ENCODE assay signal across 14 cellular contexts in genomic region chrX:52346462-52347165, GRCh38. TPM values are rescaled to one million over a fixed set of nuclear protein-coding genes. Genes with fewer than 3 reads are reported as not detected.
A peak's percentile ranks its signal among the peaks of the same experiment; 100 is the strongest.
DNase-seq lines count a peak whose midpoint lies in the region; ATAC-seq and TF ChIP-seq lines count a peak whose summit lies in the region.
"Had no signal": no experiment of that assay in that cellular context is flagged by ENCODE, and none has a peak within 500 bp of the region (broad histone marks: within the 10 kb centered on the region; RNA-seq: fewer than 3 reads in every experiment).

No MANE protein-coding gene starts in this region.

- no peaks in the 10 kb centered on the region for H3K9me3 Mint-ChIP-seq in activated T-cell treated with anti-CD3 and anti-CD28 coated beads, Interleukin-2, amount 50 U/mL, for 24 hours
- H3K9me3 Mint-ChIP-seq in effector memory CD8-positive, alpha-beta T cell: no peaks in the 10 kb centered on the region

- no peaks in the 10 kb centered on the region for H3K36me3 Mint-ChIP-seq in activated T-cell treated with anti-CD3 and anti-CD28 coated beads, Interleukin-2, amount 50 U/mL, for 24 hours (ENCODE audit: low read depth)
- no peaks in the 10 kb centered on the region for H3K36me3 Mint-ChIP-seq in effector memory CD8-positive, alpha-beta T cell (ENCODE audit: insufficient read depth)
- H3K36me3 Mint-ChIP-seq: mesothelial cell of epicardium had no signal

- H3K4me3 Mint-ChIP-seq in activated T-cell treated with anti-CD3 and anti-CD28 coated beads, Interleukin-2, amount 50 U/mL, for 24 hours: no peak overlapping the region
- H3K4me3 Mint-ChIP-seq in effector memory CD8-positive, alpha-beta T cell: no peak overlapping the region
- H3K4me3 Mint-ChIP-seq: mesothelial cell of epicardium had no signal

- peaks cover 56% of the 10 kb centered on the region for H3K27me3 Mint-ChIP-seq in activated T-cell treated with anti-CD3 and anti-CD28 coated beads, Interleukin-2, amount 50 U/mL, for 24 hours
- H3K27me3 Mint-ChIP-seq in effector memory CD8-positive, alpha-beta T cell: no peaks in the 10 kb centered on the region

- peak; percentile 43 for DNase-seq in activated T-cell treated with anti-CD3 and anti-CD28 coated beads, Interleukin-2, amount 50 U/mL, for 24 hours
- no peak for DNase-seq in activated T-cell treated with anti-CD3 and anti-CD28 coated beads, Interleukin-2, amount 50 U/mL, for 1 hour
- DNase-seq in RPMI7951 (ENCODE audit: low read depth): peak; percentile 52
- peak; percentile 43 to 78 for DNase-seq in erythroblast (lab: John Stamatoyannopoulos, UW)
- peak; percentile 39 for DNase-seq in stimulated activated CD8-positive, alpha-beta memory T cell treated with anti-CD3 and anti-CD28 coated beads, Interleukin-4, amount 100 ng/mL, for 48 hours
- no peak for DNase-seq in effector memory CD8-positive, alpha-beta T cell
- DNase-seq in NCI-H2171 treated with DMSO at 0.1 percent for 48 hours (lab: John Stamatoyannopoulos, UW): no peak
- DNase-seq in AG08395 (ENCODE audit: low spot score): no peak
- DNase-seq: psoas muscle, T-helper 9 cell had no signal

- ATAC-seq in effector memory CD8-positive, alpha-beta T cell (replicated peaks): no peak
- ATAC-seq: psoas muscle had no signal

- peaks cover 8% of the 10 kb centered on the region for H3K4me1 Mint-ChIP-seq in activated T-cell treated with anti-CD3 and anti-CD28 coated beads, Interleukin-2, amount 50 U/mL, for 24 hours (ENCODE audit: low read depth)
- H3K4me1 Mint-ChIP-seq in effector memory CD8-positive, alpha-beta T cell (ENCODE audit: low read depth in 2 of 2): no peaks in the 10 kb centered on the region

- no peak overlapping the region for H3K27ac Mint-ChIP-seq in activated T-cell treated with anti-CD3 and anti-CD28 coated beads, Interleukin-2, amount 50 U/mL, for 24 hours
- H3K27ac Mint-ChIP-seq in effector memory CD8-positive, alpha-beta T cell: no peak overlapping the region
- H3K27ac Mint-ChIP-seq: mesothelial cell of epicardium had no signal

- no peak for TF ChIP-seq POLR2A in erythroblast (IDR thresholded peaks at IDR 0.05; ENCODE audit: low read length)

RNA-seq across cellular contexts. Expression of gene XAGE2, which starts 22.2 kb away (rescaled TPM):
- total RNA-seq in RPMI7951 (2014; rRNA removed; shearing (Covaris generic)): not detected in 2 replicates
- total RNA-seq: cardiac muscle cell, OCI-LY7, psoas muscle, urinary bladder had no signal

Comparison
In these comparisons a context has a peak if more than half of its experiments do, and no peak if none do; other contexts are left out.
1. DNase-seq: peak in activated T-cell treated with anti-CD3 and anti-CD28 coated beads, Interleukin-2, amount 50 U/mL, for 24 hours (single experiment), RPMI7951 (single experiment), erythroblast (2 of 2) and stimulated activated CD8-positive, alpha-beta memory T cell treated with anti-CD3 and anti-CD28 coated beads, Interleukin-4, amount 100 ng/mL, for 48 hours (single experiment); none in activated T-cell treated with anti-CD3 and anti-CD28 coated beads, Interleukin-2, amount 50 U/mL, for 1 hour (single experiment), effector memory CD8-positive, alpha-beta T cell (0 of 3), NCI-H2171 treated with DMSO at 0.1 percent for 48 hours (single experiment) and AG08395 (single experiment).